In genomic region chr18:35189510-35189909, GRCh38 we compare ENCODE assay signal across 18 cellular contexts. TPM values are rescaled to one million over a fixed set of nuclear protein-coding genes. Genes with fewer than 3 reads are reported as not detected.
DNase-seq lines count a peak whose midpoint lies in the region; ATAC-seq and TF ChIP-seq lines count a peak whose summit lies in the region.
"Had no signal": no experiment of that assay in that cellular context is flagged by ENCODE, and none has a peak within 500 bp of the region (broad histone marks: within the 10 kb centered on the region; RNA-seq: fewer than 3 reads in every experiment).

No MANE protein-coding gene starts in this region.

- H3K36me3 Mint-ChIP-seq in neural progenitor cell = no peaks in the 10 kb centered on the region
- H3K36me3 Mint-ChIP-seq: CD8-positive, alpha-beta memory T cell had no signal

- H3K9ac ChIP-seq in neural progenitor cell = no peak overlapping the region

- H3K9me3 ChIP-seq in neural progenitor cell (ENCODE audit: low read depth) = no peaks in the 10 kb centered on the region
- no peaks in the 10 kb centered on the region for H3K9me3 ChIP-seq in effector memory CD4-positive, alpha-beta T cell (ENCODE audit: control insufficient read depth, low read length)
- H3K9me3 ChIP-seq: MG63, SJCRH30 had no signal

- H3K4me3 ChIP-seq in AG10803 (ENCODE audit: low read length) (no peak overlapping the region), fibroblast of the aortic adventitia (ENCODE audit: low read depth, low read length) (no peak overlapping the region), neural progenitor cell (no peak overlapping the region)
- H3K4me3 ChIP-seq in effector memory CD4-positive, alpha-beta T cell (ENCODE audit: insufficient read depth, low read depth, low read length, poor library complexity, severe bottlenecking) = no peak overlapping the region
- H3K4me3 ChIP-seq: MG63, SJCRH30 had no signal

- H3K9me3 Mint-ChIP-seq in neural progenitor cell = no peaks in the 10 kb centered on the region
- H3K9me3 Mint-ChIP-seq: CD8-positive, alpha-beta memory T cell; nephron; T-helper 1 cell treated with Interleukin-12 subunit alpha and Interleukin-12 subunit beta and Interleukin-4 antibody, amounts not matched to agents 30 μg/mL and 1 μg/mL, for 36 hours had no signal

- no peak for ATAC-seq in HG03432 (IDR thresholded peaks at IDR 0.05; ENCODE audit: unreplicated experiment)
- ATAC-seq in GM21360 (IDR thresholded peaks at IDR 0.05; ENCODE audit: unreplicated experiment) = no peak
- ATAC-seq: activated CD4-positive, alpha-beta T cell treated with anti-CD3 and anti-CD28 coated beads for 36 hours had no signal

- H3K36me3 ChIP-seq in neural progenitor cell = no peaks in the 10 kb centered on the region
- H3K36me3 ChIP-seq in effector memory CD4-positive, alpha-beta T cell (ENCODE audit: control insufficient read depth, insufficient read depth, low read length) = no peaks in the 10 kb centered on the region
- H3K36me3 ChIP-seq: MG63, SJCRH30 had no signal

- H3K79me2 ChIP-seq in neural progenitor cell (ENCODE audit: low read depth) = no peaks in the 10 kb centered on the region

- no peaks in the 10 kb centered on the region for H3K27me3 ChIP-seq in neural progenitor cell
- no peaks in the 10 kb centered on the region for H3K27me3 ChIP-seq in effector memory CD4-positive, alpha-beta T cell (replicated peaks; ENCODE audit: control insufficient read depth, insufficient read depth, low read length, poor library complexity, severe bottlenecking)
- H3K27me3 ChIP-seq: MG63, SJCRH30 had no signal

- DNase-seq in AG10803 (ENCODE audit: low read depth) (peak; percentile 12), fibroblast of the aortic adventitia (ENCODE audit: low read depth) (peak; percentile 10), neural progenitor cell (ENCODE audit: low spot score) (no peak), NCI-H2029 (lab: John Stamatoyannopoulos, UW) (no peak)
- DNase-seq in effector memory CD4-positive, alpha-beta T cell = no peak
- DNase-seq: activated CD4-positive, alpha-beta T cell treated with anti-CD3 and anti-CD28 coated beads for 36 hours; activated naive CD4-positive, alpha-beta T cell treated with Interleukin-2 at 50 U/mL for 16 hours; activated T-cell treated with anti-CD3 and anti-CD28 coated beads, Interleukin-2, amount 50 U/mL, for 48 hours; AML-193; CD8-positive, alpha-beta memory T cell; MG63; NCI-H526; SJCRH30 had no signal

- TF ChIP-seq CTCF in AG10803 (conservative IDR thresholded peaks at IDR 0.05; ENCODE audit: low read length) (no peak), fibroblast of the aortic adventitia (IDR thresholded peaks at IDR 0.05; ENCODE audit: insufficient read depth, low read length) (no peak), neural progenitor cell (IDR thresholded peaks at IDR 0.05) (no peak)

- peaks cover 13% of the 10 kb centered on the region for H3K4me1 ChIP-seq in neural progenitor cell
- H3K4me1 ChIP-seq in effector memory CD4-positive, alpha-beta T cell (ENCODE audit: control insufficient read depth, insufficient read depth, low read length, poor library complexity, severe bottlenecking) = no peaks in the 10 kb centered on the region
- H3K4me1 ChIP-seq: SJCRH30 had no signal

- peak overlapping the region; percentile 27 for H3K27ac Mint-ChIP-seq in neural progenitor cell
- H3K27ac Mint-ChIP-seq: activated CD4-positive, alpha-beta T cell treated with anti-CD3 and anti-CD28 coated beads for 36 hours; CD8-positive, alpha-beta memory T cell; T-helper 1 cell treated with Interleukin-12 subunit alpha and Interleukin-12 subunit beta and Interleukin-4 antibody, amounts not matched to agents 30 μg/mL and 1 μg/mL, for 36 hours had no signal

- peaks cover 37% of the 10 kb centered on the region for H3K4me1 Mint-ChIP-seq in neural progenitor cell
- H3K4me1 Mint-ChIP-seq: activated CD4-positive, alpha-beta T cell treated with anti-CD3 and anti-CD28 coated beads for 36 hours; CD8-positive, alpha-beta memory T cell had no signal

- H4K20me1 ChIP-seq in neural progenitor cell (ENCODE audit: low read depth) = no peaks in the 10 kb centered on the region

- H3K27me3 Mint-ChIP-seq in neural progenitor cell (ENCODE audit: insufficient read depth, low read depth) = no peaks in the 10 kb centered on the region
- H3K27me3 Mint-ChIP-seq: activated CD4-positive, alpha-beta T cell treated with anti-CD3 and anti-CD28 coated beads for 36 hours had no signal

- peak overlapping the region; percentile 89 for H3K27ac ChIP-seq in angular gyrus (ENCODE audit: low read depth, low read length)
- H3K27ac ChIP-seq in neural progenitor cell = no peak overlapping the region
- no peak overlapping the region for H3K27ac ChIP-seq in effector memory CD4-positive, alpha-beta T cell (ENCODE audit: insufficient read depth, low read length, poor library complexity, severe bottlenecking)
- H3K27ac ChIP-seq: SJCRH30 had no signal

- no peaks in the 10 kb centered on the region for H3F3A ChIP-seq in neural progenitor cell (ENCODE audit: low read depth)

- no peak overlapping the region for H3K4me2 ChIP-seq in neural progenitor cell

- no peak overlapping the region for H3K4me3 Mint-ChIP-seq in neural progenitor cell
- H3K4me3 Mint-ChIP-seq: activated CD4-positive, alpha-beta T cell treated with anti-CD3 and anti-CD28 coated beads for 36 hours; CD8-positive, alpha-beta memory T cell; nephron; T-helper 1 cell treated with Interleukin-12 subunit alpha and Interleukin-12 subunit beta and Interleukin-4 antibody, amounts not matched to agents 30 μg/mL and 1 μg/mL, for 36 hours had no signal

- H2AFZ ChIP-seq in neural progenitor cell (replicated peaks) = peak overlapping the region; percentile 20

RNA-seq across cellular contexts. Expression of gene ZNF397, which starts 51.3 kb away (rescaled TPM):
- 20.5 and 26.2 TPM in 2 replicates for total RNA-seq in fibroblast of the aortic adventitia (ENCODE audit: low replicate concordance)
- total RNA-seq in neural progenitor cell (ENCODE audit: low replicate concordance) = 79.4 and 93.0 TPM in 2 replicates

Comparison
In these comparisons a context has a peak if more than half of its experiments do, and no peak if none do; other contexts are left out.
1. DNase-seq: peak in AG10803 (single experiment) and fibroblast of the aortic adventitia (single experiment); none in neural progenitor cell (single experiment), NCI-H2029 (single experiment) and effector memory CD4-positive, alpha-beta T cell (0 of 3).